Comparison of ENCODE assay signal across 1 cellular context in the genomic region with DNA sequence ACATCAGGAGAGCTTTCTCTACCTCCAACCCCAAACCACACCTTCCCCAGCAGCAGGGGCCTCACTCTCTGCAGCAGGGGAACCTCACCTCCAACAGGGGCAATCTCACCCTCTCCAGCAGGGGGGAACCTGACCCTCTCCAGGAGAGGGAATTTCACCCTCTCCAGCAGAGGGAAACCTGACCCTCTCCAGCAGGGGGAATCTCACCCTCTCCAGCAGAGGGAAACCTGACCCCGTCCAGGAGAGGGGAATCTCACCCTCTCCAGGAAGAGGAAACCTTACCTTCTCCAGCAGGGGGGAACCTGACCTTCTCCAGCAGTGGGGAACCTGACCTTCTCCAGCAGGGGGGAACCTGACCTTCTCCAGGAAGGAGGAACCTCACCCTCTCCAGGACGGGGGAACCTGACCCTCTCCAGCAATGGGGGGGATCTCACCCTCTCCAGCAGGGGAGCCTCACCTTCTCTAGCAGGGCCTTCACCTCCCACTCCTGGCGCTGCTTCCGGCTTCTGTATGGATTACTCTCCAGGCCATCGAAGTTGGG.
TF ChIP-seq lines count a peak whose summit lies in the region.

No MANE protein-coding gene starts in this region.

TF ChIP-seq in HepG2, 621 proteins besides CTCF, POLR2A, EP300 and RAD21 (continued from another document and continues in another):
- TF ChIP-seq, protein P1, sequence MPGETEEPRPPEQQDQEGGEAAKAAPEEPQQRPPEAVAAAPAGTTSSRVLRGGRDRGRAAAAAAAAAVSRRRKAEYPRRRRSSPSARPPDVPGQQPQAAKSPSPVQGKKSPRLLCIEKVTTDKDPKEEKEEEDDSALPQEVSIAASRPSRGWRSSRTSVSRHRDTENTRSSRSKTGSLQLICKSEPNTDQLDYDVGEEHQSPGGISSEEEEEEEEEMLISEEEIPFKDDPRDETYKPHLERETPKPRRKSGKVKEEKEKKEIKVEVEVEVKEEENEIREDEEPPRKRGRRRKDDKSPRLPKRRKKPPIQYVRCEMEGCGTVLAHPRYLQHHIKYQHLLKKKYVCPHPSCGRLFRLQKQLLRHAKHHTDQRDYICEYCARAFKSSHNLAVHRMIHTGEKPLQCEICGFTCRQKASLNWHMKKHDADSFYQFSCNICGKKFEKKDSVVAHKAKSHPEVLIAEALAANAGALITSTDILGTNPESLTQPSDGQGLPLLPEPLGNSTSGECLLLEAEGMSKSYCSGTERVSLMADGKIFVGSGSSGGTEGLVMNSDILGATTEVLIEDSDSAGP (CRISPR knock-in tag; IDR thresholded peaks at IDR 0.05; ENCODE audit: borderline replicate concordance): peak; percentile 33; the same call in 1 of the 2 replicates
- TF ChIP-seq RARA (CRISPR knock-in tag; IDR thresholded peaks at IDR 0.05) (no peak), ZHX1 (CRISPR knock-in tag; IDR thresholded peaks at IDR 0.05; ENCODE audit: low read depth) (no peak), ZNF562 (CRISPR knock-in tag; IDR thresholded peaks at IDR 0.05; ENCODE audit: borderline replicate concordance) (no peak), ZNF766 (CRISPR knock-in tag; IDR thresholded peaks at IDR 0.05; ENCODE audit: borderline replicate concordance) (no peak), HNRNPL (IDR thresholded peaks at IDR 0.05; ENCODE audit: low read depth, low read length) (no peak), SRF (IDR thresholded peaks at IDR 0.05; ENCODE audit: low read depth, low read length) (peak; percentile 44; the same call in 1 of the 2 replicates), ZSCAN29 (CRISPR knock-in tag; conservative IDR thresholded peaks at IDR 0.05) (no peak), ZNF574 (CRISPR knock-in tag; IDR thresholded peaks at IDR 0.05) (peak; percentile 31), SMAD1 (CRISPR knock-in tag; IDR thresholded peaks at IDR 0.05; ENCODE audit: borderline replicate concordance, low read depth) (no peak), TEF (CRISPR knock-in tag; IDR thresholded peaks at IDR 0.05) (no peak), ZNF615 (CRISPR knock-in tag; IDR thresholded peaks at IDR 0.05; ENCODE audit: borderline replicate concordance) (no peak), CBX2 (IDR thresholded peaks at IDR 0.05; ENCODE audit: low read depth, low read length) (no peak), CBX2 (CRISPR knock-in tag; IDR thresholded peaks at IDR 0.05; ENCODE audit: low read depth) (no peak), ZNF550 (CRISPR knock-in tag; IDR thresholded peaks at IDR 0.05; ENCODE audit: borderline replicate concordance) (no peak), ZNF441 (CRISPR knock-in tag; IDR thresholded peaks at IDR 0.05; ENCODE audit: borderline replicate concordance) (no peak), ZBTB42 (CRISPR knock-in tag; IDR thresholded peaks at IDR 0.05) (no peak), REXO4 (CRISPR knock-in tag; IDR thresholded peaks at IDR 0.05; ENCODE audit: borderline replicate concordance) (no peak), ZNF563 (CRISPR knock-in tag; IDR thresholded peaks at IDR 0.05) (no peak), ZNF207 (IDR thresholded peaks at IDR 0.05; ENCODE audit: borderline replicate concordance) (no peak), MTA3 (CRISPR knock-in tag; IDR thresholded peaks at IDR 0.05) (no peak), MIER3 (CRISPR knock-in tag; IDR thresholded peaks at IDR 0.05; ENCODE audit: borderline replicate concordance) (no peak), MTF1 (CRISPR knock-in tag; IDR thresholded peaks at IDR 0.05) (no peak), ARNT (IDR thresholded peaks at IDR 0.05) (no peak), ZBTB21 (CRISPR knock-in tag; IDR thresholded peaks at IDR 0.05) (no peak), ZNF816 (CRISPR knock-in tag; IDR thresholded peaks at IDR 0.05; ENCODE audit: borderline replicate concordance) (no peak), NAIF1 (CRISPR knock-in tag; IDR thresholded peaks at IDR 0.05; ENCODE audit: borderline replicate concordance) (no peak), ZMYM3 (CRISPR knock-in tag; IDR thresholded peaks at IDR 0.05) (no peak), CENPT (CRISPR knock-in tag; IDR thresholded peaks at IDR 0.05; ENCODE audit: low read depth) (no peak)
- TF ChIP-seq, protein P2, sequence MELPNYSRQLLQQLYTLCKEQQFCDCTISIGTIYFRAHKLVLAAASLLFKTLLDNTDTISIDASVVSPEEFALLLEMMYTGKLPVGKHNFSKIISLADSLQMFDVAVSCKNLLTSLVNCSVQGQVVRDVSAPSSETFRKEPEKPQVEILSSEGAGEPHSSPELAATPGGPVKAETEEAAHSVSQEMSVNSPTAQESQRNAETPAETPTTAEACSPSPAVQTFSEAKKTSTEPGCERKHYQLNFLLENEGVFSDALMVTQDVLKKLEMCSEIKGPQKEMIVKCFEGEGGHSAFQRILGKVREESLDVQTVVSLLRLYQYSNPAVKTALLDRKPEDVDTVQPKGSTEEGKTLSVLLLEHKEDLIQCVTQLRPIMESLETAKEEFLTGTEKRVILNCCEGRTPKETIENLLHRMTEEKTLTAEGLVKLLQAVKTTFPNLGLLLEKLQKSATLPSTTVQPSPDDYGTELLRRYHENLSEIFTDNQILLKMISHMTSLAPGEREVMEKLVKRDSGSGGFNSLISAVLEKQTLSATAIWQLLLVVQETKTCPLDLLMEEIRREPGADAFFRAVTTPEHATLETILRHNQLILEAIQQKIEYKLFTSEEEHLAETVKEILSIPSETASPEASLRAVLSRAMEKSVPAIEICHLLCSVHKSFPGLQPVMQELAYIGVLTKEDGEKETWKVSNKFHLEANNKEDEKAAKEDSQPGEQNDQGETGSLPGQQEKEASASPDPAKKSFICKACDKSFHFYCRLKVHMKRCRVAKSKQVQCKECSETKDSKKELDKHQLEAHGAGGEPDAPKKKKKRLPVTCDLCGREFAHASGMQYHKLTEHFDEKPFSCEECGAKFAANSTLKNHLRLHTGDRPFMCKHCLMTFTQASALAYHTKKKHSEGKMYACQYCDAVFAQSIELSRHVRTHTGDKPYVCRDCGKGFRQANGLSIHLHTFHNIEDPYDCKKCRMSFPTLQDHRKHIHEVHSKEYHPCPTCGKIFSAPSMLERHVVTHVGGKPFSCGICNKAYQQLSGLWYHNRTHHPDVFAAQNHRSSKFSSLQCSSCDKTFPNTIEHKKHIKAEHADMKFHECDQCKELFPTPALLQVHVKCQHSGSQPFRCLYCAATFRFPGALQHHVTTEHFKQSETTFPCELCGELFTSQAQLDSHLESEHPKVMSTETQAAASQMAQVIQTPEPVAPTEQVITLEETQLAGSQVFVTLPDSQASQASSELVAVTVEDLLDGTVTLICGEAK (IDR thresholded peaks at IDR 0.05): no peak
- TF ChIP-seq, protein P2 (CRISPR knock-in tag; IDR thresholded peaks at IDR 0.05): no peak
- TF ChIP-seq, protein P3, sequence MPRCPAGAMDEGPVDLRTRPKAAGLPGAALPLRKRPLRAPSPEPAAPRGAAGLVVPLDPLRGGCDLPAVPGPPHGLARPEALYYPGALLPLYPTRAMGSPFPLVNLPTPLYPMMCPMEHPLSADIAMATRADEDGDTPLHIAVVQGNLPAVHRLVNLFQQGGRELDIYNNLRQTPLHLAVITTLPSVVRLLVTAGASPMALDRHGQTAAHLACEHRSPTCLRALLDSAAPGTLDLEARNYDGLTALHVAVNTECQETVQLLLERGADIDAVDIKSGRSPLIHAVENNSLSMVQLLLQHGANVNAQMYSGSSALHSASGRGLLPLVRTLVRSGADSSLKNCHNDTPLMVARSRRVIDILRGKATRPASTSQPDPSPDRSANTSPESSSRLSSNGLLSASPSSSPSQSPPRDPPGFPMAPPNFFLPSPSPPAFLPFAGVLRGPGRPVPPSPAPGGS (CRISPR knock-in tag; IDR thresholded peaks at IDR 0.05): no peak
- TF ChIP-seq, protein P4, sequence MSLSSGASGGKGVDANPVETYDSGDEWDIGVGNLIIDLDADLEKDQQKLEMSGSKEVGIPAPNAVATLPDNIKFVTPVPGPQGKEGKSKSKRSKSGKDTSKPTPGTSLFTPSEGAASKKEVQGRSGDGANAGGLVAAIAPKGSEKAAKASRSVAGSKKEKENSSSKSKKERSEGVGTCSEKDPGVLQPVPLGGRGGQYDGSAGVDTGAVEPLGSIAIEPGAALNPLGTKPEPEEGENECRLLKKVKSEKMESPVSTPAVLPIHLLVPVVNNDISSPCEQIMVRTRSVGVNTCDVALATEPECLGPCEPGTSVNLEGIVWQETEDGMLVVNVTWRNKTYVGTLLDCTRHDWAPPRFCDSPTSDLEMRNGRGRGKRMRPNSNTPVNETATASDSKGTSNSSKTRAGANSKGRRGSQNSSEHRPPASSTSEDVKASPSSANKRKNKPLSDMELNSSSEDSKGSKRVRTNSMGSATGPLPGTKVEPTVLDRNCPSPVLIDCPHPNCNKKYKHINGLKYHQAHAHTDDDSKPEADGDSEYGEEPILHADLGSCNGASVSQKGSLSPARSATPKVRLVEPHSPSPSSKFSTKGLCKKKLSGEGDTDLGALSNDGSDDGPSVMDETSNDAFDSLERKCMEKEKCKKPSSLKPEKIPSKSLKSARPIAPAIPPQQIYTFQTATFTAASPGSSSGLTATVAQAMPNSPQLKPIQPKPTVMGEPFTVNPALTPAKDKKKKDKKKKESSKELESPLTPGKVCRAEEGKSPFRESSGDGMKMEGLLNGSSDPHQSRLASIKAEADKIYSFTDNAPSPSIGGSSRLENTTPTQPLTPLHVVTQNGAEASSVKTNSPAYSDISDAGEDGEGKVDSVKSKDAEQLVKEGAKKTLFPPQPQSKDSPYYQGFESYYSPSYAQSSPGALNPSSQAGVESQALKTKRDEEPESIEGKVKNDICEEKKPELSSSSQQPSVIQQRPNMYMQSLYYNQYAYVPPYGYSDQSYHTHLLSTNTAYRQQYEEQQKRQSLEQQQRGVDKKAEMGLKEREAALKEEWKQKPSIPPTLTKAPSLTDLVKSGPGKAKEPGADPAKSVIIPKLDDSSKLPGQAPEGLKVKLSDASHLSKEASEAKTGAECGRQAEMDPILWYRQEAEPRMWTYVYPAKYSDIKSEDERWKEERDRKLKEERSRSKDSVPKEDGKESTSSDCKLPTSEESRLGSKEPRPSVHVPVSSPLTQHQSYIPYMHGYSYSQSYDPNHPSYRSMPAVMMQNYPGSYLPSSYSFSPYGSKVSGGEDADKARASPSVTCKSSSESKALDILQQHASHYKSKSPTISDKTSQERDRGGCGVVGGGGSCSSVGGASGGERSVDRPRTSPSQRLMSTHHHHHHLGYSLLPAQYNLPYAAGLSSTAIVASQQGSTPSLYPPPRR (CRISPR knock-in tag; IDR thresholded peaks at IDR 0.05; ENCODE audit: borderline replicate concordance): no peak
